21 cellular contexts compared by ENCODE assay signal in genomic region chr11:70164705-70165104, GRCh38.
"Had no signal": no experiment of that assay in that cellular context is flagged by ENCODE, and none has a peak within 500 bp of the region (broad histone marks: within the 10 kb centered on the region; RNA-seq: fewer than 3 reads in every experiment).

No MANE protein-coding gene starts in this region.

- H3K9me3 ChIP-seq: esophagus muscularis mucosa, gastroesophageal sphincter, heart left ventricle, left lung, lower lobe of right lung had no signal

- H3K27ac ChIP-seq: coronary artery, dorsolateral prefrontal cortex, esophagus muscularis mucosa, foreskin keratinocyte, gastroesophageal sphincter, heart left ventricle, hepatocyte, left lung, lower lobe of right lung had no signal

- H3K27ac Mint-ChIP-seq: immature natural killer cell had no signal

- H3K4me2 ChIP-seq: hepatocyte had no signal

- H3K79me2 ChIP-seq: hepatocyte had no signal

- H3K27me3 ChIP-seq: foreskin keratinocyte, heart left ventricle, hepatocyte had no signal

- DNase-seq: dermis blood vessel endothelial cell; dorsolateral prefrontal cortex; effector CD4-positive, alpha-beta T cell; effector memory CD4-positive, alpha-beta T cell; foreskin keratinocyte; heart left ventricle; hypothalamus; immature natural killer cell; islet precursor cell; kidney; kidney glomerular epithelial cell; left colon; left lung; left ventricle myocardium superior; lower lobe of right lung; mesenchymal stem cell; midbrain had no signal

- H3K4me3 ChIP-seq: coronary artery, dorsolateral prefrontal cortex, esophagus muscularis mucosa, gastroesophageal sphincter, heart left ventricle, hepatocyte, left lung, lower lobe of right lung had no signal

- H3K36me3 Mint-ChIP-seq: immature natural killer cell had no signal

- H3K4me1 ChIP-seq: gastroesophageal sphincter, heart left ventricle, left lung, lower lobe of right lung had no signal

- H3K36me3 ChIP-seq: gastroesophageal sphincter, left lung, lower lobe of right lung had no signal

- H3K4me3 Mint-ChIP-seq: immature natural killer cell had no signal

- H3K4me1 Mint-ChIP-seq: immature natural killer cell had no signal

- H3K9me3 Mint-ChIP-seq: immature natural killer cell had no signal

- H2AFZ ChIP-seq: hepatocyte had no signal
